17 cellular contexts compared by ENCODE assay signal in the genomic region with DNA sequence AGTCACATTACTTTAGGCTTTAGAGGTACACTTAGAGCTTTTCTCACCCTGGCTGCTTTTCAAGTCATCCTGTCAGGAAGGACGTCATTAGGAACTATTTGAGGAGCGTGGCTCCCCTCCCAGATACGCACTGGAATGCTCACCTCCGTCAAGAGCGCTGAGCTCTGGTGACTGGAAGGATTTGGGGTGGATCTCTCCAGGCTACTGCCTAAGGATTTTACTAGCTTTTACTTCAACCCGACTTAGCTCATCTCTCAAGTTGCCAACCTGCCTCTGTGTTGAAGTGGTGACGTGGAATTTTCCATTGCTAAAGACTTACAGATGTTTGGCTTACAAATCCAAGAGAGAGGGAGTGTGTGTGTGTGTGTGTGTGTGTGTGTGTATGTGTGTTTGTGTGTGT.
DNase-seq lines count a peak whose midpoint lies in the region; ATAC-seq and TF ChIP-seq lines count a peak whose summit lies in the region.
"Had no signal": no experiment of that assay in that cellular context is flagged by ENCODE, and none has a peak within 500 bp of the region (broad histone marks: within the 10 kb centered on the region; RNA-seq: fewer than 3 reads in every experiment).

No MANE protein-coding gene starts in this region.

- H3K4me3 Mint-ChIP-seq in CD8-positive, alpha-beta memory T cell = no peak overlapping the region
- H3K4me3 Mint-ChIP-seq: CD8-positive, alpha-beta T cell; immature natural killer cell had no signal

- peaks cover 2 to 3% of the 10 kb centered on the region in 2 donors for H3K27me3 Mint-ChIP-seq in CD8-positive, alpha-beta memory T cell

- intact Hi-C loops in lower lobe of right lung (cut with DNase I) = no loop called here
- intact Hi-C loops in upper lobe of right lung (cut with DNase I) = no loop called here

- H3K27me3 ChIP-seq in fibroblast of lung (ENCODE audit: control insufficient read depth, insufficient read depth, low read length) = no peaks in the 10 kb centered on the region
- H3K27me3 ChIP-seq in lower lobe of right lung (ENCODE audit: low read depth) = no peaks in the 10 kb centered on the region
- no peaks in the 10 kb centered on the region for H3K27me3 ChIP-seq in upper lobe of right lung
- H3K27me3 ChIP-seq in CD8-positive, alpha-beta memory T cell (ENCODE audit: insufficient read depth, low read length, poor library complexity, severe bottlenecking) = no peaks in the 10 kb centered on the region
- no peaks in the 10 kb centered on the region for H3K27me3 ChIP-seq in effector memory CD4-positive, alpha-beta T cell (replicated peaks; ENCODE audit: control insufficient read depth, insufficient read depth, low read length, poor library complexity, severe bottlenecking)
- H3K27me3 ChIP-seq: esophagus muscularis mucosa had no signal

- H3K27ac Mint-ChIP-seq in CD8-positive, alpha-beta memory T cell = no peak overlapping the region
- H3K27ac Mint-ChIP-seq: CD8-positive, alpha-beta T cell; immature natural killer cell; progenitor cell of endocrine pancreas had no signal

- H3K36me3 ChIP-seq in HEK293 (ENCODE audit: control insufficient read depth in 2 of 2, insufficient read depth in 1 of 2, low read length in 2 of 2) = no peaks in the 10 kb centered on the region
- no peaks in the 10 kb centered on the region for H3K36me3 ChIP-seq in fibroblast of lung (ENCODE audit: control insufficient read depth, insufficient read depth, low read length)
- no peaks in the 10 kb centered on the region for H3K36me3 ChIP-seq in lower lobe of right lung
- no peaks in the 10 kb centered on the region for H3K36me3 ChIP-seq in upper lobe of right lung
- no peaks in the 10 kb centered on the region for H3K36me3 ChIP-seq in CD8-positive, alpha-beta memory T cell (ENCODE audit: insufficient read depth, low read length)
- no peaks in the 10 kb centered on the region for H3K36me3 ChIP-seq in effector memory CD4-positive, alpha-beta T cell (ENCODE audit: control insufficient read depth, insufficient read depth, low read length)
- H3K36me3 ChIP-seq: esophagus muscularis mucosa had no signal

- H3K9ac ChIP-seq in fibroblast of lung (ENCODE audit: insufficient read depth, low read length) = no peak overlapping the region

- ATAC-seq in lower lobe of right lung (peak; percentile 64 to 74), upper lobe of right lung (peak; percentile 62), HG02885 (IDR thresholded peaks at IDR 0.05; ENCODE audit: poor library complexity, unreplicated experiment) (no peak)
- ATAC-seq: CD8-positive, alpha-beta T cell; HCT116 had no signal

- H3K9me3 Mint-ChIP-seq in CD8-positive, alpha-beta memory T cell = peaks cover 0 to 2% (median 0%) of the 10 kb centered on the region in 5 donors
- H3K9me3 Mint-ChIP-seq: CD8-positive, alpha-beta T cell had no signal

- H3K79me2 ChIP-seq in fibroblast of lung (ENCODE audit: control insufficient read depth, insufficient read depth, low read length) = no peaks in the 10 kb centered on the region

- CTCF ChIA-PET in HEK293 (lab: Yijun Ruan, JAX) = interaction anchor here (0.7 kb wide), 1 partner anchor 69 kb away, joined by 3 read pairs; no protein-coding TSS in a partner anchor
- CTCF ChIA-PET in CD8-positive, alpha-beta memory T cell (lab: Charles Lee) = no interaction called here

- no peak for TF ChIP-seq CTCF in HEK293 (tag by site-specific recombination; IDR thresholded peaks at IDR 0.05)
- TF ChIP-seq CTCF in fibroblast of lung (conservative IDR thresholded peaks at IDR 0.05 in 1 of 2, IDR thresholded peaks at IDR 0.05 in 1 of 2; ENCODE audit: low read depth in 1 of 2, low read length in 2 of 2) = no peak
- no peak for TF ChIP-seq CTCF in lower lobe of right lung (IDR thresholded peaks at IDR 0.05)
- TF ChIP-seq CTCF in upper lobe of right lung (IDR thresholded peaks at IDR 0.05) = no peak

- H2AFZ ChIP-seq in fibroblast of lung (ENCODE audit: low read length) = no peak overlapping the region

- H3K4me1 Mint-ChIP-seq in CD8-positive, alpha-beta memory T cell = no peaks in the 10 kb centered on the region
- H3K4me1 Mint-ChIP-seq: immature natural killer cell had no signal

- no peak overlapping the region for H3K27ac ChIP-seq in HEK293 (ENCODE audit: extremely low read depth, low read depth, low read length)
- H3K27ac ChIP-seq in fibroblast of lung (ENCODE audit: insufficient read depth, low read length) = no peak overlapping the region
- H3K27ac ChIP-seq in lower lobe of right lung = no peak overlapping the region
- H3K27ac ChIP-seq in upper lobe of right lung = no peak overlapping the region
- H3K27ac ChIP-seq in CD8-positive, alpha-beta memory T cell (ENCODE audit: low read depth, low read length) = no peak overlapping the region
- no peak overlapping the region for H3K27ac ChIP-seq in effector memory CD4-positive, alpha-beta T cell (ENCODE audit: insufficient read depth, low read length, poor library complexity, severe bottlenecking)
- H3K27ac ChIP-seq: coronary artery, esophagus muscularis mucosa had no signal

- POLR2A ChIA-PET in HEK293 (lab: Yijun Ruan, JAX) = no interaction called here
- POLR2A ChIA-PET in CD8-positive, alpha-beta memory T cell (lab: Charles Lee) = no interaction called here

- H3K36me3 Mint-ChIP-seq in CD8-positive, alpha-beta memory T cell = no peaks in the 10 kb centered on the region
- H3K36me3 Mint-ChIP-seq: CD8-positive, alpha-beta T cell; immature natural killer cell had no signal

- no peaks in the 10 kb centered on the region for H3K4me1 ChIP-seq in HEK293 (ENCODE audit: control insufficient read depth, insufficient read depth, low read length)
- no peaks in the 10 kb centered on the region for H3K4me1 ChIP-seq in fibroblast of lung (ENCODE audit: control insufficient read depth, extremely low read depth, insufficient read depth, low read length)
- H3K4me1 ChIP-seq in lower lobe of right lung = no peaks in the 10 kb centered on the region
- H3K4me1 ChIP-seq in upper lobe of right lung = no peaks in the 10 kb centered on the region
- H3K4me1 ChIP-seq in CD8-positive, alpha-beta memory T cell (ENCODE audit: insufficient read depth, low read length) = no peaks in the 10 kb centered on the region
- H3K4me1 ChIP-seq in effector memory CD4-positive, alpha-beta T cell (ENCODE audit: control insufficient read depth, insufficient read depth, low read length, poor library complexity, severe bottlenecking) = no peaks in the 10 kb centered on the region

- H3K4me3 ChIP-seq in HEK293 (ENCODE audit: low read depth, low read length) (no peak overlapping the region), fibroblast of lung (replicated peaks in 1 of 4; ENCODE audit: control extremely low read depth in 1 of 4, insufficient read depth in 1 of 4, low read depth in 3 of 4, low read length in 4 of 4) (no peak overlapping the region), lower lobe of right lung (no peak overlapping the region), upper lobe of right lung (no peak overlapping the region)
- H3K4me3 ChIP-seq in CD8-positive, alpha-beta memory T cell (ENCODE audit: low read length) = no peak overlapping the region
- no peak overlapping the region for H3K4me3 ChIP-seq in effector memory CD4-positive, alpha-beta T cell (ENCODE audit: insufficient read depth, low read depth, low read length, poor library complexity, severe bottlenecking)
- H3K4me3 ChIP-seq: coronary artery, esophagus muscularis mucosa had no signal

- H3K4me2 ChIP-seq in fibroblast of lung (ENCODE audit: extremely low read depth, insufficient read depth, low read length) = no peak overlapping the region

- DNase-seq in fibroblast of lung (ENCODE audit: low read depth in 2 of 2) = peak; percentile 9 to 34
- DNase-seq in lower lobe of right lung = no peak
- no peak for DNase-seq in upper lobe of right lung
- DNase-seq in CD8-positive, alpha-beta memory T cell = no peak
- no peak for DNase-seq in effector memory CD4-positive, alpha-beta T cell
- DNase-seq: activated T-cell treated with anti-CD3 and anti-CD28 coated beads, Interleukin-2, amount 50 U/mL, for 48 hours; amniotic stem cell; CD8-positive, alpha-beta T cell; immature natural killer cell; NCI-H1930; stimulated activated CD4-positive, alpha-beta T cell treated with anti-CD3 and anti-CD28 coated beads, Interleukin-4, amount 100 ng/mL, for 1 hour had no signal

- H3K9me3 ChIP-seq in HEK293 (ENCODE audit: control insufficient read depth, insufficient read depth, low read depth, low read length) (no peaks in the 10 kb centered on the region), fibroblast of lung (ENCODE audit: control insufficient read depth, insufficient read depth, low read depth, low read length) (no peaks in the 10 kb centered on the region), lower lobe of right lung (no peaks in the 10 kb centered on the region), upper lobe of right lung (no peaks in the 10 kb centered on the region)
- H3K9me3 ChIP-seq in CD8-positive, alpha-beta memory T cell (ENCODE audit: low read length) = no peaks in the 10 kb centered on the region
- H3K9me3 ChIP-seq in effector memory CD4-positive, alpha-beta T cell (ENCODE audit: control insufficient read depth, low read length) = no peaks in the 10 kb centered on the region
- H3K9me3 ChIP-seq: esophagus muscularis mucosa had no signal

- H4K20me1 ChIP-seq in fibroblast of lung (ENCODE audit: control insufficient read depth, extremely low read depth, insufficient read depth, low read length) = no peaks in the 10 kb centered on the region

TF ChIP-seq in HEK293, 187 proteins besides CTCF, POLR2A, EP300 and RAD21:
- TF ChIP-seq ZNF350 (tag by site-specific recombination; IDR thresholded peaks at IDR 0.05) = no peak
- TF ChIP-seq, protein P1, sequence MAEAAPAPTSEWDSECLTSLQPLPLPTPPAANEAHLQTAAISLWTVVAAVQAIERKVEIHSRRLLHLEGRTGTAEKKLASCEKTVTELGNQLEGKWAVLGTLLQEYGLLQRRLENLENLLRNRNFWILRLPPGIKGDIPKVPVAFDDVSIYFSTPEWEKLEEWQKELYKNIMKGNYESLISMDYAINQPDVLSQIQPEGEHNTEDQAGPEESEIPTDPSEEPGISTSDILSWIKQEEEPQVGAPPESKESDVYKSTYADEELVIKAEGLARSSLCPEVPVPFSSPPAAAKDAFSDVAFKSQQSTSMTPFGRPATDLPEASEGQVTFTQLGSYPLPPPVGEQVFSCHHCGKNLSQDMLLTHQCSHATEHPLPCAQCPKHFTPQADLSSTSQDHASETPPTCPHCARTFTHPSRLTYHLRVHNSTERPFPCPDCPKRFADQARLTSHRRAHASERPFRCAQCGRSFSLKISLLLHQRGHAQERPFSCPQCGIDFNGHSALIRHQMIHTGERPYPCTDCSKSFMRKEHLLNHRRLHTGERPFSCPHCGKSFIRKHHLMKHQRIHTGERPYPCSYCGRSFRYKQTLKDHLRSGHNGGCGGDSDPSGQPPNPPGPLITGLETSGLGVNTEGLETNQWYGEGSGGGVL (tag by site-specific recombination; IDR thresholded peaks at IDR 0.05) = peak; percentile 32; the same call in 1 of the 2 replicates

Comparison
In these comparisons a context has a peak if more than half of its experiments do, and no peak if none do; other contexts are left out.
1. DNase-seq: peak in fibroblast of lung (2 of 2); none in lower lobe of right lung (single experiment), upper lobe of right lung (single experiment), CD8-positive, alpha-beta memory T cell (0 of 5) and effector memory CD4-positive, alpha-beta T cell (0 of 3).